ENCODE assay signal across 8 cellular contexts in genomic region chr9:99162759-99163364, GRCh38. TPM values are rescaled to one million over a fixed set of nuclear protein-coding genes. Genes with fewer than 3 reads are reported as not detected.
DNase-seq lines count a peak whose midpoint lies in the region; ATAC-seq, FAIRE-seq and TF ChIP-seq lines count a peak whose summit lies in the region.

No MANE protein-coding gene starts in this region.

- no peak for DNase-seq in GM06990 (ENCODE audit: extremely low read depth, insufficient read length)
- DNase-seq in NCI-H1417 (lab: John Stamatoyannopoulos, UW), result peak; percentile 21 to 85 (median 32)
- peak; percentile 6 for DNase-seq in amniotic stem cell (lab: John Stamatoyannopoulos, UW)
- peak; percentile 72 for DNase-seq in left kidney (ENCODE audit: low read depth, low spot score)
- no peak for DNase-seq in vagina (ENCODE audit: extremely low spot score in 2 of 2)
- DNase-seq in stimulated activated CD8-positive, alpha-beta memory T cell treated with anti-CD3 and anti-CD28 coated beads, Interleukin-4, amount 100 ng/mL, for 48 hours, result no peak

- no peak for TF ChIP-seq POLR2A in vagina (IDR thresholded peaks at IDR 0.05)

- intact Hi-C loops in vagina (cut with DNase I), result no loop called here

- no peak for ATAC-seq in HG03342 (IDR thresholded peaks at IDR 0.05; ENCODE audit: unreplicated experiment)

- no peaks in the 10 kb centered on the region for H3K4me1 ChIP-seq in vagina

- H3K4me3 ChIP-seq in GM06990 (replicated peaks; ENCODE audit: low read depth, low read length) (no peak overlapping the region), vagina (no peak overlapping the region)

- peak; percentile 46 for TF ChIP-seq CTCF in GM06990 (IDR thresholded peaks at IDR 0.05; ENCODE audit: insufficient read depth, low read length, poor library complexity, severe bottlenecking)
- peak in 2 of 3 experiments; percentile 41 to 57 for TF ChIP-seq CTCF in vagina (IDR thresholded peaks at IDR 0.05)

- H3K9me3 ChIP-seq in vagina, result no peaks in the 10 kb centered on the region

- H3K27me3 ChIP-seq in GM06990 (replicated peaks; ENCODE audit: control insufficient read depth, insufficient read depth, low read length) (no peaks in the 10 kb centered on the region), vagina (no peaks in the 10 kb centered on the region)

- H3K27ac ChIP-seq in vagina, result no peak overlapping the region

- no peaks in the 10 kb centered on the region for H3K36me3 ChIP-seq in GM06990 (ENCODE audit: control insufficient read depth, insufficient read depth, low read length)
- H3K36me3 ChIP-seq in vagina, result no peaks in the 10 kb centered on the region

- FAIRE-seq in A204.1 (lab: Jason Lieb, UNC), result peak; percentile 88

RNA-seq across cellular contexts. Expression of gene TGFBR1, which starts 57.9 kb away (rescaled TPM):
- 23.8 TPM for total RNA-seq in vagina

RNA-seq across cellular contexts. Expression of gene ALG2, which starts 58.9 kb away (rescaled TPM):
- total RNA-seq in vagina, result 30.0 TPM

RNA-seq across cellular contexts. Expression of gene SEC61B, which starts 59.2 kb away (rescaled TPM):
- 80.8 TPM for total RNA-seq in vagina

Comparison
In these comparisons a context has a peak if more than half of its experiments do, and no peak if none do; other contexts are left out.
1. DNase-seq: peak in NCI-H1417 (3 of 3), amniotic stem cell (single experiment) and left kidney (single experiment); none in GM06990 (single experiment), vagina (0 of 2) and stimulated activated CD8-positive, alpha-beta memory T cell treated with anti-CD3 and anti-CD28 coated beads, Interleukin-4, amount 100 ng/mL, for 48 hours (single experiment).